ENCODE assay signal across 1 cellular context in the genomic region with DNA sequence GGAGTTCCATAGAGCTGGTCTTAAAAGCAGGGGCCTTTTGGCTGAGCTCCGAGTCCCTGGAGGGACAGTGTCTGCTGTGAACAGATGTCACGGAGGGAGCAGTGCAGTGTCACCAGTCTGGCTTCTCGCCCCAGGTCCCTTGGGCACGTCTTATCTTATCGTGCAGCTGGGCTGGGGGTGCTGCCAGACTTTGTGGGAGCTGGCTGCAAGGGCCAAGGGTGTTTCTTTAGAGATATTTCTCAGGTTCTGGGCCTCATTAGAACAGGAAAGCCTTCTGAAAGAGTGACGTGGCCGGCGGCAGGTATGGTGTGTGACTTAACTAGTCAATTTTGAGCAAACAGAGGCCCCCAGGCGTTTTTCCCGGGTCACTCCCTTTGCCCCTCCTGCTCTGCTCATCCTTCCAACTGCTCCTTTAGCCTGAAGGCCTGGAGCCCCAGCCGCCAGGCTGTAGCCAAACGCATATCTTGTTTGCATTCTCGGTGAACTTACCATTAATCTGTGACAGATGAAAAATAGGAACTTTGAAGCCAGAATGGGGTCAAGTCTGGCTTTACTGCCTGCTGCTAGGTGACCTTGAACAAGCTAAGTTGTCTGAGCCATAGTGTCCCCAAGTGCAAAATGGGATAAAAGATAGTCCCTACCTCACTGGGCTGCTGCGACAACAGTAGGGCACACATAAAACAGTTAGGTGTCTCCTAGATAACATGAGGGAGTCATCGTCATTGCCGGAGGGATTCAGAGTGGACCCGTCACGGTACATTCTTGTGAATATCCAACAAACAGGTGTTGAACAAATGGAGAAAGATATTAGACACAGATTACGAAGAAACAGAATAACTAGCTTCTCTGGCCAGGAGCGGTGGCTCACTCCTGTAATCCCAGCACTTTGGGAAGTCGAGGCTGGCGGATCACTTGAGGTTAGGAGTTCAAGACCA.
TF ChIP-seq lines count a peak whose summit lies in the region.

No MANE protein-coding gene starts in this region.

TF ChIP-seq in K562, 482 proteins besides CTCF, POLR2A, EP300 and RAD21 (continued from another document and continues in another):
- TF ChIP-seq, protein P1, sequence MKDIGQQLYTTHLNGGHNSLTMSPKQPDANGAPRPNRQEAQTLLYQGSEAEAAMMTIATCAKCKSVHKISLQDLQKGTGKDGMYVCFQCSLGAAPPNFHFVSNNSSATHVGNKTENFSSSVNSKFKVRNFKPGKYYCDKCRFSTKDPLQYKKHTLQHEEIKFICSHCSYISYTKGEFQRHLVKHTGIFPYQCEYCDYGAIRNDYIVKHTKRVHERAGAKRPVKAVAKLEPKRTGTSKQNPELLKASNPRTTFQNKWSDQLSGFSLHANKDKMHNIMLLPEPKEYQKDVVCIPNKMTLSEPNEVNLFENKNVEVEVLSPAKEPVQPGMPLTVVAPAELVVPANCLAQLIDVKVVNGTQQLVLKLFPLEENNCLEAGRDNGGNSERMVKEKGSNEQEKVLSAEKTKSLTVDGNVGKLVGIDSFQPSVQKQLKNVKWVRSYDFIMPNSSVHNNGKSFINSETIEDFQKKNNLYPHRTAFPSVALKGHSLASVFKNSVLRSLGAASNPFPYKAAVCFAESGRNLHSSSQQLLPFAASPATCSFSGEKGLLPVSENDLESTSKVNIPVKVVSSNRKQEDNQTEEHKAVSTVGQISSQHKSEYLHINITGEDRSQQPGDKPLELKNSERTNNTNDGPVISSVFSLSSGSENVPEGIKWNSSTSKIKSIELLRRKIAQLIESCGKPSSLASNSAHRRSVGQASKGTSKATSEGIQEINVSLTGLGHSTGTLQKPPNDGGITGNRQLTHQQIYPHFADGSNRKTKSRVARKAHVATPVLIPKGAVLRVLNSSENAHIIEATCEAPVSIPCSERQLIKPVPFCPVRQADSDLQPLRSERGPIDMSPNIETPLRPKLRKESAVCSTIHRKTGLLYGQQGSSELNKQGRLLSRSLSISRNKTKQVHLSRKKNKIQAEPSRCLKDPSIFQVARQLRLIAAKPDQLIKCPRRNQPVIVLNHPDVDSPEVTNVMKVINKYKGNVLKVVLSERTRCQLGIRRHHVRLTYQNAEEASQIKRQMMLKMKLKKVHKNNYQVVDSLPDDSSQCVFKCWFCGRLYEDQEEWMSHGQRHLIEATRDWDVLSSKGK (CRISPR knock-in tag; IDR thresholded peaks at IDR 0.05) = no peak
- TF ChIP-seq JUN (IDR thresholded peaks at IDR 0.05; ENCODE audit: borderline replicate concordance, low read depth, low read length) = no peak
- TF ChIP-seq JUN (CRISPR knock-in tag; IDR thresholded peaks at IDR 0.05; ENCODE audit: borderline replicate concordance) = no peak
- no peak for TF ChIP-seq KAT8 (IDR thresholded peaks at IDR 0.05; ENCODE audit: low read depth)
- no peak for TF ChIP-seq ZSCAN29 (IDR thresholded peaks at IDR 0.05)
- TF ChIP-seq, protein P2, sequence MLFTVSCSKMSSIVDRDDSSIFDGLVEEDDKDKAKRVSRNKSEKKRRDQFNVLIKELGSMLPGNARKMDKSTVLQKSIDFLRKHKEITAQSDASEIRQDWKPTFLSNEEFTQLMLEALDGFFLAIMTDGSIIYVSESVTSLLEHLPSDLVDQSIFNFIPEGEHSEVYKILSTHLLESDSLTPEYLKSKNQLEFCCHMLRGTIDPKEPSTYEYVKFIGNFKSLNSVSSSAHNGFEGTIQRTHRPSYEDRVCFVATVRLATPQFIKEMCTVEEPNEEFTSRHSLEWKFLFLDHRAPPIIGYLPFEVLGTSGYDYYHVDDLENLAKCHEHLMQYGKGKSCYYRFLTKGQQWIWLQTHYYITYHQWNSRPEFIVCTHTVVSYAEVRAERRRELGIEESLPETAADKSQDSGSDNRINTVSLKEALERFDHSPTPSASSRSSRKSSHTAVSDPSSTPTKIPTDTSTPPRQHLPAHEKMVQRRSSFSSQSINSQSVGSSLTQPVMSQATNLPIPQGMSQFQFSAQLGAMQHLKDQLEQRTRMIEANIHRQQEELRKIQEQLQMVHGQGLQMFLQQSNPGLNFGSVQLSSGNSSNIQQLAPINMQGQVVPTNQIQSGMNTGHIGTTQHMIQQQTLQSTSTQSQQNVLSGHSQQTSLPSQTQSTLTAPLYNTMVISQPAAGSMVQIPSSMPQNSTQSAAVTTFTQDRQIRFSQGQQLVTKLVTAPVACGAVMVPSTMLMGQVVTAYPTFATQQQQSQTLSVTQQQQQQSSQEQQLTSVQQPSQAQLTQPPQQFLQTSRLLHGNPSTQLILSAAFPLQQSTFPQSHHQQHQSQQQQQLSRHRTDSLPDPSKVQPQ (CRISPR knock-in tag; IDR thresholded peaks at IDR 0.05; ENCODE audit: borderline replicate concordance) = no peak
- TF ChIP-seq SIRT6 (IDR thresholded peaks at IDR 0.05; ENCODE audit: low read depth, low read length) = no peak
- TF ChIP-seq, protein P3, sequence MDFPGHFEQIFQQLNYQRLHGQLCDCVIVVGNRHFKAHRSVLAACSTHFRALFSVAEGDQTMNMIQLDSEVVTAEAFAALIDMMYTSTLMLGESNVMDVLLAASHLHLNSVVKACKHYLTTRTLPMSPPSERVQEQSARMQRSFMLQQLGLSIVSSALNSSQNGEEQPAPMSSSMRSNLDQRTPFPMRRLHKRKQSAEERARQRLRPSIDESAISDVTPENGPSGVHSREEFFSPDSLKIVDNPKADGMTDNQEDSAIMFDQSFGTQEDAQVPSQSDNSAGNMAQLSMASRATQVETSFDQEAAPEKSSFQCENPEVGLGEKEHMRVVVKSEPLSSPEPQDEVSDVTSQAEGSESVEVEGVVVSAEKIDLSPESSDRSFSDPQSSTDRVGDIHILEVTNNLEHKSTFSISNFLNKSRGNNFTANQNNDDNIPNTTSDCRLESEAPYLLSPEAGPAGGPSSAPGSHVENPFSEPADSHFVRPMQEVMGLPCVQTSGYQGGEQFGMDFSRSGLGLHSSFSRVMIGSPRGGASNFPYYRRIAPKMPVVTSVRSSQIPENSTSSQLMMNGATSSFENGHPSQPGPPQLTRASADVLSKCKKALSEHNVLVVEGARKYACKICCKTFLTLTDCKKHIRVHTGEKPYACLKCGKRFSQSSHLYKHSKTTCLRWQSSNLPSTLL (IDR thresholded peaks at IDR 0.05) = no peak
- TF ChIP-seq MAFK (IDR thresholded peaks at IDR 0.05; ENCODE audit: low read length) = 0 out of 2 replicates have a peak, but pooled peaks have one; percentile 30
- TF ChIP-seq E2F3 (CRISPR knock-in tag; IDR thresholded peaks at IDR 0.05) = no peak
- no peak for TF ChIP-seq NFIX (CRISPR knock-in tag; IDR thresholded peaks at IDR 0.05; ENCODE audit: low read depth)
- no peak for TF ChIP-seq MCM3 (IDR thresholded peaks at IDR 0.05)
- TF ChIP-seq RBM14 (IDR thresholded peaks at IDR 0.05; ENCODE audit: borderline replicate concordance, insufficient read depth, low read depth, low read length) = no peak
- no peak for TF ChIP-seq NR2F6 (CRISPR knock-in tag; IDR thresholded peaks at IDR 0.05)
- TF ChIP-seq PCBP1 (IDR thresholded peaks at IDR 0.05; ENCODE audit: low read depth, low read length, poor library complexity, severe bottlenecking) = no peak
- TF ChIP-seq ZNF316 (IDR thresholded peaks at IDR 0.05) = no peak
- 0 out of 2 replicates have a peak, but pooled peaks have one; percentile 51 for TF ChIP-seq HLTF (IDR thresholded peaks at IDR 0.05)
- TF ChIP-seq PHB (CRISPR knock-in tag; IDR thresholded peaks at IDR 0.05) = no peak
- TF ChIP-seq, protein P4, sequence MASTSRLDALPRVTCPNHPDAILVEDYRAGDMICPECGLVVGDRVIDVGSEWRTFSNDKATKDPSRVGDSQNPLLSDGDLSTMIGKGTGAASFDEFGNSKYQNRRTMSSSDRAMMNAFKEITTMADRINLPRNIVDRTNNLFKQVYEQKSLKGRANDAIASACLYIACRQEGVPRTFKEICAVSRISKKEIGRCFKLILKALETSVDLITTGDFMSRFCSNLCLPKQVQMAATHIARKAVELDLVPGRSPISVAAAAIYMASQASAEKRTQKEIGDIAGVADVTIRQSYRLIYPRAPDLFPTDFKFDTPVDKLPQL (IDR thresholded peaks at IDR 0.05; ENCODE audit: extremely low read depth, insufficient read length) = no peak
- TF ChIP-seq YY1 (IDR thresholded peaks at IDR 0.05; ENCODE audit: borderline replicate concordance in 1 of 3, control insufficient read depth in 1 of 3, extremely low read depth in 1 of 3, insufficient read depth in 3 of 3, insufficient read length in 1 of 3, insufficient replicate concordance in 2 of 3, low read depth in 1 of 3, low read length in 2 of 3) = peak in 1 of 3 experiments; percentile 14
- TF ChIP-seq, protein P5, sequence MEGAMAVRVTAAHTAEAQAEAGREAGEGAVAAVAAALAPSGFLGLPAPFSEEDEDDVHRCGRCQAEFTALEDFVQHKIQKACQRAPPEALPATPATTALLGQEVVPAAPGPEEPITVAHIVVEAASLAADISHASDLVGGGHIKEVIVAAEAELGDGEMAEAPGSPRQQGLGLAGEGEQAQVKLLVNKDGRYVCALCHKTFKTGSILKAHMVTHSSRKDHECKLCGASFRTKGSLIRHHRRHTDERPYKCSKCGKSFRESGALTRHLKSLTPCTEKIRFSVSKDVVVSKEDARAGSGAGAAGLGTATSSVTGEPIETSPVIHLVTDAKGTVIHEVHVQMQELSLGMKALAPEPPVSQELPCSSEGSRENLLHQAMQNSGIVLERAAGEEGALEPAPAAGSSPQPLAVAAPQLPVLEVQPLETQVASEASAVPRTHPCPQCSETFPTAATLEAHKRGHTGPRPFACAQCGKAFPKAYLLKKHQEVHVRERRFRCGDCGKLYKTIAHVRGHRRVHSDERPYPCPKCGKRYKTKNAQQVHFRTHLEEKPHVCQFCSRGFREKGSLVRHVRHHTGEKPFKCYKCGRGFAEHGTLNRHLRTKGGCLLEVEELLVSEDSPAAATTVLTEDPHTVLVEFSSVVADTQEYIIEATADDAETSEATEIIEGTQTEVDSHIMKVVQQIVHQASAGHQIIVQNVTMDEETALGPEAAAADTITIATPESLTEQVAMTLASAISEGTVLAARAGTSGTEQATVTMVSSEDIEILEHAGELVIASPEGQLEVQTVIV (CRISPR knock-in tag; IDR thresholded peaks at IDR 0.05; ENCODE audit: borderline replicate concordance) = no peak
- peak; percentile 58; the same call in 1 of the 2 replicates for TF ChIP-seq MXI1 (IDR thresholded peaks at IDR 0.05; ENCODE audit: low read depth, low read length)
- TF ChIP-seq, protein P6, sequence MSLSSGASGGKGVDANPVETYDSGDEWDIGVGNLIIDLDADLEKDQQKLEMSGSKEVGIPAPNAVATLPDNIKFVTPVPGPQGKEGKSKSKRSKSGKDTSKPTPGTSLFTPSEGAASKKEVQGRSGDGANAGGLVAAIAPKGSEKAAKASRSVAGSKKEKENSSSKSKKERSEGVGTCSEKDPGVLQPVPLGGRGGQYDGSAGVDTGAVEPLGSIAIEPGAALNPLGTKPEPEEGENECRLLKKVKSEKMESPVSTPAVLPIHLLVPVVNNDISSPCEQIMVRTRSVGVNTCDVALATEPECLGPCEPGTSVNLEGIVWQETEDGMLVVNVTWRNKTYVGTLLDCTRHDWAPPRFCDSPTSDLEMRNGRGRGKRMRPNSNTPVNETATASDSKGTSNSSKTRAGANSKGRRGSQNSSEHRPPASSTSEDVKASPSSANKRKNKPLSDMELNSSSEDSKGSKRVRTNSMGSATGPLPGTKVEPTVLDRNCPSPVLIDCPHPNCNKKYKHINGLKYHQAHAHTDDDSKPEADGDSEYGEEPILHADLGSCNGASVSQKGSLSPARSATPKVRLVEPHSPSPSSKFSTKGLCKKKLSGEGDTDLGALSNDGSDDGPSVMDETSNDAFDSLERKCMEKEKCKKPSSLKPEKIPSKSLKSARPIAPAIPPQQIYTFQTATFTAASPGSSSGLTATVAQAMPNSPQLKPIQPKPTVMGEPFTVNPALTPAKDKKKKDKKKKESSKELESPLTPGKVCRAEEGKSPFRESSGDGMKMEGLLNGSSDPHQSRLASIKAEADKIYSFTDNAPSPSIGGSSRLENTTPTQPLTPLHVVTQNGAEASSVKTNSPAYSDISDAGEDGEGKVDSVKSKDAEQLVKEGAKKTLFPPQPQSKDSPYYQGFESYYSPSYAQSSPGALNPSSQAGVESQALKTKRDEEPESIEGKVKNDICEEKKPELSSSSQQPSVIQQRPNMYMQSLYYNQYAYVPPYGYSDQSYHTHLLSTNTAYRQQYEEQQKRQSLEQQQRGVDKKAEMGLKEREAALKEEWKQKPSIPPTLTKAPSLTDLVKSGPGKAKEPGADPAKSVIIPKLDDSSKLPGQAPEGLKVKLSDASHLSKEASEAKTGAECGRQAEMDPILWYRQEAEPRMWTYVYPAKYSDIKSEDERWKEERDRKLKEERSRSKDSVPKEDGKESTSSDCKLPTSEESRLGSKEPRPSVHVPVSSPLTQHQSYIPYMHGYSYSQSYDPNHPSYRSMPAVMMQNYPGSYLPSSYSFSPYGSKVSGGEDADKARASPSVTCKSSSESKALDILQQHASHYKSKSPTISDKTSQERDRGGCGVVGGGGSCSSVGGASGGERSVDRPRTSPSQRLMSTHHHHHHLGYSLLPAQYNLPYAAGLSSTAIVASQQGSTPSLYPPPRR (CRISPR knock-in tag; IDR thresholded peaks at IDR 0.05; ENCODE audit: borderline replicate concordance) = no peak
- TF ChIP-seq SAFB2 (IDR thresholded peaks at IDR 0.05; ENCODE audit: borderline replicate concordance, low read depth, low read length, severe bottlenecking) = no peak
- TF ChIP-seq ARID2 (IDR thresholded peaks at IDR 0.05) = no peak
- no peak for TF ChIP-seq ZNF224 (CRISPR knock-in tag; IDR thresholded peaks at IDR 0.05)
- peak; percentile 94 for TF ChIP-seq STAT5A (IDR thresholded peaks at IDR 0.05; ENCODE audit: borderline replicate concordance, low read length)
- TF ChIP-seq, protein P7, sequence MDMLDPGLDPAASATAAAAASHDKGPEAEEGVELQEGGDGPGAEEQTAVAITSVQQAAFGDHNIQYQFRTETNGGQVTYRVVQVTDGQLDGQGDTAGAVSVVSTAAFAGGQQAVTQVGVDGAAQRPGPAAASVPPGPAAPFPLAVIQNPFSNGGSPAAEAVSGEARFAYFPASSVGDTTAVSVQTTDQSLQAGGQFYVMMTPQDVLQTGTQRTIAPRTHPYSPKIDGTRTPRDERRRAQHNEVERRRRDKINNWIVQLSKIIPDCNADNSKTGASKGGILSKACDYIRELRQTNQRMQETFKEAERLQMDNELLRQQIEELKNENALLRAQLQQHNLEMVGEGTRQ (CRISPR knock-in tag; IDR thresholded peaks at IDR 0.05) = no peak
- peak; percentile 98 for TF ChIP-seq NCOR1 (IDR thresholded peaks at IDR 0.05)
- TF ChIP-seq ZNF253 (CRISPR knock-in tag; conservative IDR thresholded peaks at IDR 0.05) = no peak
- TF ChIP-seq, protein P8, sequence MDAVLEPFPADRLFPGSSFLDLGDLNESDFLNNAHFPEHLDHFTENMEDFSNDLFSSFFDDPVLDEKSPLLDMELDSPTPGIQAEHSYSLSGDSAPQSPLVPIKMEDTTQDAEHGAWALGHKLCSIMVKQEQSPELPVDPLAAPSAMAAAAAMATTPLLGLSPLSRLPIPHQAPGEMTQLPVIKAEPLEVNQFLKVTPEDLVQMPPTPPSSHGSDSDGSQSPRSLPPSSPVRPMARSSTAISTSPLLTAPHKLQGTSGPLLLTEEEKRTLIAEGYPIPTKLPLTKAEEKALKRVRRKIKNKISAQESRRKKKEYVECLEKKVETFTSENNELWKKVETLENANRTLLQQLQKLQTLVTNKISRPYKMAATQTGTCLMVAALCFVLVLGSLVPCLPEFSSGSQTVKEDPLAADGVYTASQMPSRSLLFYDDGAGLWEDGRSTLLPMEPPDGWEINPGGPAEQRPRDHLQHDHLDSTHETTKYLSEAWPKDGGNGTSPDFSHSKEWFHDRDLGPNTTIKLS (IDR thresholded peaks at IDR 0.05; ENCODE audit: borderline replicate concordance, low read depth) = peak; percentile 84; the same call in 1 of the 2 replicates
